In the genomic region with DNA sequence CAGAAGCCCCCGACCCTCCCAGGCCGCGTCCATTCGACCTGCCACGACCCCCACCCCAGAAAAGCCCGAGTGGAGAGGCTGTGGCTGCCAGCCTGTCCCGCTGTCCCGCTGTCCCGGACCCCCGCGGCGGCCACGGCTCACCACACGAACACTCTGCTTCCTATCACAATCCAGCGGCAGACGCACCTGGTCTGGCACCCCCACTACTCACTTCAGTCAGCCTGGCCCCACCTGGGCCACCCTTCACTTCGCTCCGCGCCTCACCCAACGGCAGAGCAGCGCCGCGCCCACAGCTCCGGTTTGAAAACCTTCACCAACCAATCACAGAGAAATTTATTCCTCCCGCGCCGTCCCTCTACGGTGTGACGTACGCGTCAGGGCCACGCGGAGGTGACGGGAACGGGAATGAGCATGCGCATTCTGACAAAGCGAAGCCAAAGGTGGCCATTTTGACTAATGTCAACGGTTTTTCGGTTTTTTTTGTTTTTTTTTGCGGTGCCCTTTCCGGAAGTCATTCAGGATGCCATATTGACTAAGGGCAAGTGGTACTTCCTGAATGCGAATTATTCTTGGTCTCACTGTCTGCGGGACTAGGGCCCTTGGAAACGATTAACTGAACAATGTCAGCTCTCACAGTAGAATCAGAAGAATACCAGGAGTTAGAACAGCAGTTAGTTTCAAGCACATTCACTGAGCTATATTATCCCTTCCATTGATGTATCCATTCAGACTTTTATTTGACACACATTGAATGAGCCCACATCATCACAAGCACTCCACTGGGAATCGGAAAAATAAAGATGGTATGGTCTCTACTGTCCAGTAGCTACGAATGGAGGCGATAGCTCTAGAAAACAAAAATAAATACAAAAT, we compare ENCODE assay signal across 1 cellular context.
A peak's percentile ranks its signal among the peaks of the same experiment; 100 is the strongest.
TF ChIP-seq lines count a peak whose summit lies in the region.

A gene with protein sequence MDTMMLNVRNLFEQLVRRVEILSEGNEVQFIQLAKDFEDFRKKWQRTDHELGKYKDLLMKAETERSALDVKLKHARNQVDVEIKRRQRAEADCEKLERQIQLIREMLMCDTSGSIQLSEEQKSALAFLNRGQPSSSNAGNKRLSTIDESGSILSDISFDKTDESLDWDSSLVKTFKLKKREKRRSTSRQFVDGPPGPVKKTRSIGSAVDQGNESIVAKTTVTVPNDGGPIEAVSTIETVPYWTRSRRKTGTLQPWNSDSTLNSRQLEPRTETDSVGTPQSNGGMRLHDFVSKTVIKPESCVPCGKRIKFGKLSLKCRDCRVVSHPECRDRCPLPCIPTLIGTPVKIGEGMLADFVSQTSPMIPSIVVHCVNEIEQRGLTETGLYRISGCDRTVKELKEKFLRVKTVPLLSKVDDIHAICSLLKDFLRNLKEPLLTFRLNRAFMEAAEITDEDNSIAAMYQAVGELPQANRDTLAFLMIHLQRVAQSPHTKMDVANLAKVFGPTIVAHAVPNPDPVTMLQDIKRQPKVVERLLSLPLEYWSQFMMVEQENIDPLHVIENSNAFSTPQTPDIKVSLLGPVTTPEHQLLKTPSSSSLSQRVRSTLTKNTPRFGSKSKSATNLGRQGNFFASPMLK (minus strand): TSS at position 308 of the 873 bp plus-strand sequence. CDS start 8,779 bp downstream, outside the sequence.

TF ChIP-seq in K562, 482 proteins besides CTCF, POLR2A, EP300 and RAD21 (continued from another document and continues in another):
- TF ChIP-seq, protein P1, sequence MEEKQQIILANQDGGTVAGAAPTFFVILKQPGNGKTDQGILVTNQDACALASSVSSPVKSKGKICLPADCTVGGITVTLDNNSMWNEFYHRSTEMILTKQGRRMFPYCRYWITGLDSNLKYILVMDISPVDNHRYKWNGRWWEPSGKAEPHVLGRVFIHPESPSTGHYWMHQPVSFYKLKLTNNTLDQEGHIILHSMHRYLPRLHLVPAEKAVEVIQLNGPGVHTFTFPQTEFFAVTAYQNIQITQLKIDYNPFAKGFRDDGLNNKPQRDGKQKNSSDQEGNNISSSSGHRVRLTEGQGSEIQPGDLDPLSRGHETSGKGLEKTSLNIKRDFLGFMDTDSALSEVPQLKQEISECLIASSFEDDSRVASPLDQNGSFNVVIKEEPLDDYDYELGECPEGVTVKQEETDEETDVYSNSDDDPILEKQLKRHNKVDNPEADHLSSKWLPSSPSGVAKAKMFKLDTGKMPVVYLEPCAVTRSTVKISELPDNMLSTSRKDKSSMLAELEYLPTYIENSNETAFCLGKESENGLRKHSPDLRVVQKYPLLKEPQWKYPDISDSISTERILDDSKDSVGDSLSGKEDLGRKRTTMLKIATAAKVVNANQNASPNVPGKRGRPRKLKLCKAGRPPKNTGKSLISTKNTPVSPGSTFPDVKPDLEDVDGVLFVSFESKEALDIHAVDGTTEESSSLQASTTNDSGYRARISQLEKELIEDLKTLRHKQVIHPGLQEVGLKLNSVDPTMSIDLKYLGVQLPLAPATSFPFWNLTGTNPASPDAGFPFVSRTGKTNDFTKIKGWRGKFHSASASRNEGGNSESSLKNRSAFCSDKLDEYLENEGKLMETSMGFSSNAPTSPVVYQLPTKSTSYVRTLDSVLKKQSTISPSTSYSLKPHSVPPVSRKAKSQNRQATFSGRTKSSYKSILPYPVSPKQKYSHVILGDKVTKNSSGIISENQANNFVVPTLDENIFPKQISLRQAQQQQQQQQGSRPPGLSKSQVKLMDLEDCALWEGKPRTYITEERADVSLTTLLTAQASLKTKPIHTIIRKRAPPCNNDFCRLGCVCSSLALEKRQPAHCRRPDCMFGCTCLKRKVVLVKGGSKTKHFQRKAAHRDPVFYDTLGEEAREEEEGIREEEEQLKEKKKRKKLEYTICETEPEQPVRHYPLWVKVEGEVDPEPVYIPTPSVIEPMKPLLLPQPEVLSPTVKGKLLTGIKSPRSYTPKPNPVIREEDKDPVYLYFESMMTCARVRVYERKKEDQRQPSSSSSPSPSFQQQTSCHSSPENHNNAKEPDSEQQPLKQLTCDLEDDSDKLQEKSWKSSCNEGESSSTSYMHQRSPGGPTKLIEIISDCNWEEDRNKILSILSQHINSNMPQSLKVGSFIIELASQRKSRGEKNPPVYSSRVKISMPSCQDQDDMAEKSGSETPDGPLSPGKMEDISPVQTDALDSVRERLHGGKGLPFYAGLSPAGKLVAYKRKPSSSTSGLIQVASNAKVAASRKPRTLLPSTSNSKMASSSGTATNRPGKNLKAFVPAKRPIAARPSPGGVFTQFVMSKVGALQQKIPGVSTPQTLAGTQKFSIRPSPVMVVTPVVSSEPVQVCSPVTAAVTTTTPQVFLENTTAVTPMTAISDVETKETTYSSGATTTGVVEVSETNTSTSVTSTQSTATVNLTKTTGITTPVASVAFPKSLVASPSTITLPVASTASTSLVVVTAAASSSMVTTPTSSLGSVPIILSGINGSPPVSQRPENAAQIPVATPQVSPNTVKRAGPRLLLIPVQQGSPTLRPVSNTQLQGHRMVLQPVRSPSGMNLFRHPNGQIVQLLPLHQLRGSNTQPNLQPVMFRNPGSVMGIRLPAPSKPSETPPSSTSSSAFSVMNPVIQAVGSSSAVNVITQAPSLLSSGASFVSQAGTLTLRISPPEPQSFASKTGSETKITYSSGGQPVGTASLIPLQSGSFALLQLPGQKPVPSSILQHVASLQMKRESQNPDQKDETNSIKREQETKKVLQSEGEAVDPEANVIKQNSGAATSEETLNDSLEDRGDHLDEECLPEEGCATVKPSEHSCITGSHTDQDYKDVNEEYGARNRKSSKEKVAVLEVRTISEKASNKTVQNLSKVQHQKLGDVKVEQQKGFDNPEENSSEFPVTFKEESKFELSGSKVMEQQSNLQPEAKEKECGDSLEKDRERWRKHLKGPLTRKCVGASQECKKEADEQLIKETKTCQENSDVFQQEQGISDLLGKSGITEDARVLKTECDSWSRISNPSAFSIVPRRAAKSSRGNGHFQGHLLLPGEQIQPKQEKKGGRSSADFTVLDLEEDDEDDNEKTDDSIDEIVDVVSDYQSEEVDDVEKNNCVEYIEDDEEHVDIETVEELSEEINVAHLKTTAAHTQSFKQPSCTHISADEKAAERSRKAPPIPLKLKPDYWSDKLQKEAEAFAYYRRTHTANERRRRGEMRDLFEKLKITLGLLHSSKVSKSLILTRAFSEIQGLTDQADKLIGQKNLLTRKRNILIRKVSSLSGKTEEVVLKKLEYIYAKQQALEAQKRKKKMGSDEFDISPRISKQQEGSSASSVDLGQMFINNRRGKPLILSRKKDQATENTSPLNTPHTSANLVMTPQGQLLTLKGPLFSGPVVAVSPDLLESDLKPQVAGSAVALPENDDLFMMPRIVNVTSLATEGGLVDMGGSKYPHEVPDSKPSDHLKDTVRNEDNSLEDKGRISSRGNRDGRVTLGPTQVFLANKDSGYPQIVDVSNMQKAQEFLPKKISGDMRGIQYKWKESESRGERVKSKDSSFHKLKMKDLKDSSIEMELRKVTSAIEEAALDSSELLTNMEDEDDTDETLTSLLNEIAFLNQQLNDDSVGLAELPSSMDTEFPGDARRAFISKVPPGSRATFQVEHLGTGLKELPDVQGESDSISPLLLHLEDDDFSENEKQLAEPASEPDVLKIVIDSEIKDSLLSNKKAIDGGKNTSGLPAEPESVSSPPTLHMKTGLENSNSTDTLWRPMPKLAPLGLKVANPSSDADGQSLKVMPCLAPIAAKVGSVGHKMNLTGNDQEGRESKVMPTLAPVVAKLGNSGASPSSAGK (IDR thresholded peaks at IDR 0.05): peak; percentile 69; the same call in 1 of the 2 replicates
- peak; percentile 91 to 98 for TF ChIP-seq SIN3A (IDR thresholded peaks at IDR 0.05; ENCODE audit: borderline replicate concordance in 2 of 2, control insufficient read depth in 1 of 2, low read depth in 2 of 2, low read length in 2 of 2)
- TF ChIP-seq ESRRA (IDR thresholded peaks at IDR 0.05; ENCODE audit: borderline replicate concordance, low read depth): peak; percentile 59; the same call in 1 of the 2 replicates
- no peak for TF ChIP-seq ZNF79 (CRISPR knock-in tag; IDR thresholded peaks at IDR 0.05; ENCODE audit: low read depth)
- no peak for TF ChIP-seq ZNF830 (CRISPR knock-in tag; IDR thresholded peaks at IDR 0.05)
- TF ChIP-seq ZNF23 (CRISPR knock-in tag; IDR thresholded peaks at IDR 0.05): 0 out of 2 replicates have a peak, but pooled peaks have one; percentile 44
- TF ChIP-seq, protein P2, sequence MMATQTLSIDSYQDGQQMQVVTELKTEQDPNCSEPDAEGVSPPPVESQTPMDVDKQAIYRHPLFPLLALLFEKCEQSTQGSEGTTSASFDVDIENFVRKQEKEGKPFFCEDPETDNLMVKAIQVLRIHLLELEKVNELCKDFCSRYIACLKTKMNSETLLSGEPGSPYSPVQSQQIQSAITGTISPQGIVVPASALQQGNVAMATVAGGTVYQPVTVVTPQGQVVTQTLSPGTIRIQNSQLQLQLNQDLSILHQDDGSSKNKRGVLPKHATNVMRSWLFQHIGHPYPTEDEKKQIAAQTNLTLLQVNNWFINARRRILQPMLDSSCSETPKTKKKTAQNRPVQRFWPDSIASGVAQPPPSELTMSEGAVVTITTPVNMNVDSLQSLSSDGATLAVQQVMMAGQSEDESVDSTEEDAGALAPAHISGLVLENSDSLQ (IDR thresholded peaks at IDR 0.05): peak; percentile 86
- no peak for TF ChIP-seq ZNF134 (CRISPR knock-in tag; conservative IDR thresholded peaks at IDR 0.05)
- TF ChIP-seq GTF2E2 (tag; IDR thresholded peaks at IDR 0.05): peak; percentile 81
- peak; percentile 99 for TF ChIP-seq EP400 (IDR thresholded peaks at IDR 0.05)
- peak; percentile 96 for TF ChIP-seq CREB1 (IDR thresholded peaks at IDR 0.05)
- TF ChIP-seq CREB1 (CRISPR knock-in tag; IDR thresholded peaks at IDR 0.05): peak; percentile 92
- TF ChIP-seq, protein P3, sequence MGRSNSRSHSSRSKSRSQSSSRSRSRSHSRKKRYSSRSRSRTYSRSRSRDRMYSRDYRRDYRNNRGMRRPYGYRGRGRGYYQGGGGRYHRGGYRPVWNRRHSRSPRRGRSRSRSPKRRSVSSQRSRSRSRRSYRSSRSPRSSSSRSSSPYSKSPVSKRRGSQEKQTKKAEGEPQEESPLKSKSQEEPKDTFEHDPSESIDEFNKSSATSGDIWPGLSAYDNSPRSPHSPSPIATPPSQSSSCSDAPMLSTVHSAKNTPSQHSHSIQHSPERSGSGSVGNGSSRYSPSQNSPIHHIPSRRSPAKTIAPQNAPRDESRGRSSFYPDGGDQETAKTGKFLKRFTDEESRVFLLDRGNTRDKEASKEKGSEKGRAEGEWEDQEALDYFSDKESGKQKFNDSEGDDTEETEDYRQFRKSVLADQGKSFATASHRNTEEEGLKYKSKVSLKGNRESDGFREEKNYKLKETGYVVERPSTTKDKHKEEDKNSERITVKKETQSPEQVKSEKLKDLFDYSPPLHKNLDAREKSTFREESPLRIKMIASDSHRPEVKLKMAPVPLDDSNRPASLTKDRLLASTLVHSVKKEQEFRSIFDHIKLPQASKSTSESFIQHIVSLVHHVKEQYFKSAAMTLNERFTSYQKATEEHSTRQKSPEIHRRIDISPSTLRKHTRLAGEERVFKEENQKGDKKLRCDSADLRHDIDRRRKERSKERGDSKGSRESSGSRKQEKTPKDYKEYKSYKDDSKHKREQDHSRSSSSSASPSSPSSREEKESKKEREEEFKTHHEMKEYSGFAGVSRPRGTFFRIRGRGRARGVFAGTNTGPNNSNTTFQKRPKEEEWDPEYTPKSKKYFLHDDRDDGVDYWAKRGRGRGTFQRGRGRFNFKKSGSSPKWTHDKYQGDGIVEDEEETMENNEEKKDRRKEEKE (IDR thresholded peaks at IDR 0.05; ENCODE audit: borderline replicate concordance in 1 of 2, control insufficient read depth in 1 of 2, low read depth in 2 of 2, low read length in 1 of 2): no peak
- TF ChIP-seq, protein P4, sequence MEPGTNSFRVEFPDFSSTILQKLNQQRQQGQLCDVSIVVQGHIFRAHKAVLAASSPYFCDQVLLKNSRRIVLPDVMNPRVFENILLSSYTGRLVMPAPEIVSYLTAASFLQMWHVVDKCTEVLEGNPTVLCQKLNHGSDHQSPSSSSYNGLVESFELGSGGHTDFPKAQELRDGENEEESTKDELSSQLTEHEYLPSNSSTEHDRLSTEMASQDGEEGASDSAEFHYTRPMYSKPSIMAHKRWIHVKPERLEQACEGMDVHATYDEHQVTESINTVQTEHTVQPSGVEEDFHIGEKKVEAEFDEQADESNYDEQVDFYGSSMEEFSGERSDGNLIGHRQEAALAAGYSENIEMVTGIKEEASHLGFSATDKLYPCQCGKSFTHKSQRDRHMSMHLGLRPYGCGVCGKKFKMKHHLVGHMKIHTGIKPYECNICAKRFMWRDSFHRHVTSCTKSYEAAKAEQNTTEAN (CRISPR knock-in tag; IDR thresholded peaks at IDR 0.05): no peak
- no peak for TF ChIP-seq ZNF444 (CRISPR knock-in tag; IDR thresholded peaks at IDR 0.05)
- TF ChIP-seq L3MBTL2 (IDR thresholded peaks at IDR 0.05): peak; percentile 85
- no peak for TF ChIP-seq LEF1 (IDR thresholded peaks at IDR 0.05)
- TF ChIP-seq CHAMP1 (IDR thresholded peaks at IDR 0.05): peak; percentile 76; the same call in 1 of the 2 replicates
- no peak for TF ChIP-seq PTTG1 (tag; IDR thresholded peaks at IDR 0.05; ENCODE audit: low read depth)
- no peak for TF ChIP-seq SREBF2 (CRISPR knock-in tag; IDR thresholded peaks at IDR 0.05)
- TF ChIP-seq ILF3 (IDR thresholded peaks at IDR 0.05; ENCODE audit: borderline replicate concordance): peak; percentile 78; the same call in 1 of the 2 replicates
- peak; percentile 33; the same call in 1 of the 2 replicates for TF ChIP-seq ZNF263 (CRISPR knock-in tag; IDR thresholded peaks at IDR 0.05; ENCODE audit: borderline replicate concordance)
- no peak for TF ChIP-seq ZNF707 (CRISPR knock-in tag; conservative IDR thresholded peaks at IDR 0.05)
- TF ChIP-seq PRPF4 (IDR thresholded peaks at IDR 0.05; ENCODE audit: insufficient read depth, low read depth, low read length, poor library complexity, severe bottlenecking): no peak
- TF ChIP-seq E2F3 (CRISPR knock-in tag; IDR thresholded peaks at IDR 0.05): peak; percentile 70
- TF ChIP-seq ETV1 (tag; conservative IDR thresholded peaks at IDR 0.05; ENCODE audit: low read depth): peak; percentile 81
- TF ChIP-seq BCL6 (CRISPR knock-in tag; IDR thresholded peaks at IDR 0.05): no peak
- no peak for TF ChIP-seq GABPB2 (CRISPR knock-in tag; conservative IDR thresholded peaks at IDR 0.05)
- no peak; the same call in 1 of the 2 replicates for TF ChIP-seq FOXK1 (CRISPR knock-in tag; IDR thresholded peaks at IDR 0.05; ENCODE audit: borderline replicate concordance)
